15 cellular contexts compared by ENCODE assay signal in genomic region chr17:82598256-82599011, GRCh38. TPM values are rescaled to one million over a fixed set of nuclear protein-coding genes. Genes with fewer than 3 reads are reported as not detected.
DNase-seq lines count a peak whose midpoint lies in the region; ATAC-seq and TF ChIP-seq lines count a peak whose summit lies in the region.
"Had no signal": no experiment of that assay in that cellular context is flagged by ENCODE, and none has a peak within 500 bp of the region (broad histone marks: within the 10 kb centered on the region; RNA-seq: fewer than 3 reads in every experiment).

No MANE protein-coding gene starts in this region.

- H3K27me3 ChIP-seq in skeletal muscle tissue (ENCODE audit: control insufficient read depth in 3 of 3, insufficient read depth in 3 of 3, low read length in 3 of 3) = no peaks in the 10 kb centered on the region

- H3K27me3 Mint-ChIP-seq in activated T-cell treated with anti-CD3 and anti-CD28 coated beads, Interleukin-2, amount 50 U/mL, for 72 hours (ENCODE audit: low read depth) = no peaks in the 10 kb centered on the region
- H3K27me3 Mint-ChIP-seq: activated naive CD8-positive, alpha-beta T cell had no signal

- peak overlapping the region; percentile 42 for H3K27ac ChIP-seq in skeletal muscle tissue (ENCODE audit: low read depth, low read length)

- in situ Hi-C loops in G401 (cut with HindIII; ENCODE audit: low sequenced_read_pairs) = no loop called here

- peaks cover 29 to 48% (median 44%) of the 10 kb centered on the region in 3 donors for H3K36me3 ChIP-seq in skeletal muscle tissue (ENCODE audit: control insufficient read depth in 3 of 3, insufficient read depth in 3 of 3, low read length in 3 of 3)

- H3K4me1 Mint-ChIP-seq in activated T-cell treated with anti-CD3 and anti-CD28 coated beads, Interleukin-2, amount 50 U/mL, for 72 hours (ENCODE audit: low read depth) = peaks cover 17% of the 10 kb centered on the region

- no peak overlapping the region for H3K4me3 ChIP-seq in skeletal muscle tissue (ENCODE audit: low read length in 3 of 3)

- DNase-seq in activated T-cell treated with anti-CD3 and anti-CD28 coated beads, Interleukin-2, amount 50 U/mL, for 72 hours = no peak
- DNase-seq in activated T-cell treated with anti-CD3 and anti-CD28 coated beads, Interleukin-2, amount 50 U/mL, for 1 hour = no peak
- DNase-seq in fibroblast of peridontal ligament (ENCODE audit: extremely low read depth) = peak; percentile 48
- DNase-seq in G401 (ENCODE audit: low spot score) = no peak
- no peak for DNase-seq in NCI-H1048 (lab: John Stamatoyannopoulos, UW)
- DNase-seq: activated CD4-positive, alpha-beta T cell treated with anti-CD3 and anti-CD28 coated beads, Interleukin-2, amount 50 U/mL, for 4 hours; NCI-H1417; NCI-H774; SW 1271; trophoblast cell had no signal

- H3K9me3 Mint-ChIP-seq in activated T-cell treated with anti-CD3 and anti-CD28 coated beads, Interleukin-2, amount 50 U/mL, for 72 hours = no peaks in the 10 kb centered on the region

- peak; percentile 24 to 59 for ATAC-seq in activated T-cell treated with anti-CD3 and anti-CD28 coated beads, Interleukin-2, amount 50 U/mL, for 72 hours (replicated peaks in 1 of 2)
- ATAC-seq in SK-N-SH treated with all-trans-retinoic acid at 6 μM for 48 hours = peak; percentile 18
- no peak for ATAC-seq in HG02571 (IDR thresholded peaks at IDR 0.05; ENCODE audit: unreplicated experiment)
- ATAC-seq: sciatic nerve had no signal

- H3K9me3 ChIP-seq in skeletal muscle tissue (ENCODE audit: control insufficient read depth in 3 of 3, low read length in 3 of 3) = no peaks in the 10 kb centered on the region

- no peak overlapping the region for H3K4me3 Mint-ChIP-seq in activated T-cell treated with anti-CD3 and anti-CD28 coated beads, Interleukin-2, amount 50 U/mL, for 72 hours
- H3K4me3 Mint-ChIP-seq: activated naive CD8-positive, alpha-beta T cell had no signal

- H3K36me3 Mint-ChIP-seq in activated T-cell treated with anti-CD3 and anti-CD28 coated beads, Interleukin-2, amount 50 U/mL, for 72 hours (ENCODE audit: insufficient read depth in 2 of 2) = peaks cover 5 to 24% of the 10 kb centered on the region in 2 donors

- H3K27ac Mint-ChIP-seq in activated T-cell treated with anti-CD3 and anti-CD28 coated beads, Interleukin-2, amount 50 U/mL, for 72 hours = no peak overlapping the region
- H3K27ac Mint-ChIP-seq: activated naive CD8-positive, alpha-beta T cell had no signal

- no peak overlapping the region for H3K9ac ChIP-seq in skeletal muscle tissue (ENCODE audit: low read depth in 1 of 3, low read length in 3 of 3)

- H3K4me1 ChIP-seq in skeletal muscle tissue (ENCODE audit: control insufficient read depth in 3 of 3, insufficient read depth in 3 of 3, low read length in 3 of 3) = peaks cover 13 to 22% (median 17%) of the 10 kb centered on the region in 3 donors

TF ChIP-seq in SK-N-SH treated with all-trans-retinoic acid at 6 μM for 48 hours, 23 proteins besides CTCF, POLR2A, EP300 and RAD21:
- no peak for TF ChIP-seq ZC3H10 (CRISPR knock-in tag; IDR thresholded peaks at IDR 0.05)
- no peak for TF ChIP-seq ZNF8 (CRISPR knock-in tag; IDR thresholded peaks at IDR 0.05)
- TF ChIP-seq, protein P1, sequence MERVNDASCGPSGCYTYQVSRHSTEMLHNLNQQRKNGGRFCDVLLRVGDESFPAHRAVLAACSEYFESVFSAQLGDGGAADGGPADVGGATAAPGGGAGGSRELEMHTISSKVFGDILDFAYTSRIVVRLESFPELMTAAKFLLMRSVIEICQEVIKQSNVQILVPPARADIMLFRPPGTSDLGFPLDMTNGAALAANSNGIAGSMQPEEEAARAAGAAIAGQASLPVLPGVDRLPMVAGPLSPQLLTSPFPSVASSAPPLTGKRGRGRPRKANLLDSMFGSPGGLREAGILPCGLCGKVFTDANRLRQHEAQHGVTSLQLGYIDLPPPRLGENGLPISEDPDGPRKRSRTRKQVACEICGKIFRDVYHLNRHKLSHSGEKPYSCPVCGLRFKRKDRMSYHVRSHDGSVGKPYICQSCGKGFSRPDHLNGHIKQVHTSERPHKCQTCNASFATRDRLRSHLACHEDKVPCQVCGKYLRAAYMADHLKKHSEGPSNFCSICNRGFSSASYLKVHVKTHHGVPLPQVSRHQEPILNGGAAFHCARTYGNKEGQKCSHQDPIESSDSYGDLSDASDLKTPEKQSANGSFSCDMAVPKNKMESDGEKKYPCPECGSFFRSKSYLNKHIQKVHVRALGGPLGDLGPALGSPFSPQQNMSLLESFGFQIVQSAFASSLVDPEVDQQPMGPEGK (CRISPR knock-in tag; IDR thresholded peaks at IDR 0.05; ENCODE audit: borderline replicate concordance) = no peak
- no peak for TF ChIP-seq GLIS3 (CRISPR knock-in tag; IDR thresholded peaks at IDR 0.05)
- no peak for TF ChIP-seq TOX (CRISPR knock-in tag; IDR thresholded peaks at IDR 0.05; ENCODE audit: borderline replicate concordance)
- no peak for TF ChIP-seq ESRRG (CRISPR knock-in tag; IDR thresholded peaks at IDR 0.05)
- TF ChIP-seq SNAI2 (CRISPR knock-in tag; IDR thresholded peaks at IDR 0.05) = no peak
- no peak for TF ChIP-seq CSDC2 (CRISPR knock-in tag; IDR thresholded peaks at IDR 0.05)
- TF ChIP-seq ZNF565 (CRISPR knock-in tag; conservative IDR thresholded peaks at IDR 0.05; ENCODE audit: low read depth) = no peak
- TF ChIP-seq ZFP30 (CRISPR knock-in tag; IDR thresholded peaks at IDR 0.05) = no peak
- TF ChIP-seq PPARA (CRISPR knock-in tag; IDR thresholded peaks at IDR 0.05; ENCODE audit: borderline replicate concordance) = no peak
- TF ChIP-seq RARB (CRISPR knock-in tag; IDR thresholded peaks at IDR 0.05) = no peak
- TF ChIP-seq BACH2 (CRISPR knock-in tag; IDR thresholded peaks at IDR 0.05; ENCODE audit: borderline replicate concordance) = no peak
- no peak for TF ChIP-seq ZFP3 (CRISPR knock-in tag; IDR thresholded peaks at IDR 0.05)
TF ChIP-seq in SK-N-SH treated with all-trans-retinoic acid at 6 μM for 48 hours: peak in this region for 0.

RNA-seq across cellular contexts. Expression of gene WDR45B, which starts 49.8 kb away (rescaled TPM):
- total RNA-seq in activated T-cell treated with anti-CD3 and anti-CD28 coated beads, Interleukin-2, amount 50 U/mL, for 72 hours = 10 to 100 TPM; 51.1 to 52.3 TPM
- total RNA-seq in skeletal muscle tissue = 40.7 TPM
- total RNA-seq in G401 (2014; rRNA removed; shearing (Covaris generic)) = 109 and 117 TPM in 2 replicates
